1 cellular context compared by ENCODE assay signal in the genomic region with DNA sequence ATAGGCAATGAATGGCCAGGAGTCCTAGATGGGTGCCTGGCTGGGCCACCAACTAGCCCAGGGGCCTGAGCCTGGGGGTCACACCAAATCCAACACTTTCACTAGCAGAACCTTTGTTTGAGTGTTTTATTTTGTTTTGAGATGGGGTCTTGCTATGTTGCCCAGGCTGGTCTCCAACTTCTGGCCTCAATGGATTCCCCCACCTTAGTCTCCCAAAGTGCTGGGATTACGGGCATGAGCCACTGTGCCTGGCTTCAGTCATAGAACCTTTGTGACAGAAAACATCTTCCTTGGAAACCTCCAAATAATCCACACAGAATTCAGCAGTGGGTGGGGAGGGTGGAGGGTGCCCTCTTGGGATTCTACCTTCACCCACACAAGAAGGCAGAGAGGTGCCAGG.
TF ChIP-seq lines count a peak whose summit lies in the region.

No MANE protein-coding gene starts in this region.

TF ChIP-seq in K562, 482 proteins besides CTCF, POLR2A, EP300 and RAD21:
- TF ChIP-seq ZNF121 (CRISPR knock-in tag; conservative IDR thresholded peaks at IDR 0.05) (peak; percentile 38), RBM25 (IDR thresholded peaks at IDR 0.05; ENCODE audit: low read depth, low read length, severe bottlenecking) (peak; percentile 27), BRCA1 (IDR thresholded peaks at IDR 0.05) (no peak), BRCA1 (CRISPR knock-in tag; IDR thresholded peaks at IDR 0.05) (no peak)
TF ChIP-seq in K562: peak in this region for 2.
